ENCODE assay signal across 1 cellular context in genomic region chr5:112636751-112637150, GRCh38.
TF ChIP-seq lines count a peak whose summit lies in the region.

No MANE protein-coding gene starts in this region.

TF ChIP-seq in SK-N-SH, 30 proteins besides CTCF, POLR2A, EP300 and RAD21 (continued from another document):
- TF ChIP-seq USF1 (IDR thresholded peaks at IDR 0.05; ENCODE audit: borderline replicate concordance, low read depth) (no peak), GABPA (IDR thresholded peaks at IDR 0.05; ENCODE audit: low read depth) (no peak), NRF1 (IDR thresholded peaks at IDR 0.05; ENCODE audit: low read depth, low read length) (no peak), JUND (IDR thresholded peaks at IDR 0.05) (no peak), RXRA (IDR thresholded peaks at IDR 0.05; ENCODE audit: borderline replicate concordance, low read depth) (no peak), YY1 (IDR thresholded peaks at IDR 0.05; ENCODE audit: low read depth) (no peak), FOSL2 (IDR thresholded peaks at IDR 0.05; ENCODE audit: borderline replicate concordance, low read depth) (no peak), USF2 (IDR thresholded peaks at IDR 0.05; ENCODE audit: borderline replicate concordance, low read depth, low read length) (no peak)
